Comparison of ENCODE assay signal across 9 cellular contexts in the genomic region with DNA sequence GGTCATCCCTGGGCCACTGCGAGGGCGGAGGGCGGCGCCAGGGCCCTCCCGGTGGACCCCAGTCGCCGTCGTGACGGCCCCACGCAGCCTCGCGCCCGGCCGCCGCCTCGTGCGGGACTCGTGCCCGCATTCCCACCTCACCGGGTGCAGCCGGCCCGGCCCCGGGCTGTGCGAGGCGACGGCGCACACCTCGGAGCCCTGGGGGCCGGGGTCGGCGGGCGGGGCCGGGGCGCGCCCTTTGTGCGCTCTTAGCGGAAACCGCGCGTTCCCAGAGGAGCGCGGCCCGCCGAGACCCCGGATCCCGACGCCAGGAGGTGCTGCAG.
A peak's percentile ranks its signal among the peaks of the same experiment; 100 is the strongest.
DNase-seq lines count a peak whose midpoint lies in the region; ATAC-seq and TF ChIP-seq lines count a peak whose summit lies in the region.
"Had no signal": no experiment of that assay in that cellular context is flagged by ENCODE, and none has a peak within 500 bp of the region (broad histone marks: within the 10 kb centered on the region; RNA-seq: fewer than 3 reads in every experiment).

No MANE protein-coding gene starts in this region.

- ATAC-seq in HG03565 (IDR thresholded peaks at IDR 0.05; ENCODE audit: unreplicated experiment) = no peak

- peaks cover 0 to 71% (median 59%) of the 10 kb centered on the region in 11 experiments; a peak in 19 of 22 replicates for H4K20me1 ChIP-seq in BLaER1 treated with 17β-estradiol and CSF1 and Interleukin-3, amounts not matched to agents 10 nM and 100 nM

- peaks cover 0 to 5% (median 0%) of the 10 kb centered on the region in 11 experiments; a peak in 1 of 22 replicates for H3K36me3 ChIP-seq in BLaER1 treated with 17β-estradiol and CSF1 and Interleukin-3, amounts not matched to agents 10 nM and 100 nM
- no peaks in the 10 kb centered on the region for H3K36me3 ChIP-seq in parathyroid adenoma (ENCODE audit: control insufficient read depth, insufficient read depth, low read length)

- no peak overlapping the region for H2AFZ ChIP-seq in parathyroid adenoma

- H3K27me3 ChIP-seq in BLaER1 treated with 17β-estradiol and CSF1 and Interleukin-3, amounts not matched to agents 10 nM and 100 nM = peaks cover 89 to 100% (median 96%) of the 10 kb centered on the region in 11 experiments
- peaks cover 7% of the 10 kb centered on the region for H3K27me3 ChIP-seq in parathyroid adenoma (ENCODE audit: control insufficient read depth, insufficient read depth, low read length)

- no peak for DNase-seq in LNCaP clone FGC (ENCODE audit: low read depth)
- no peak for DNase-seq in epithelial cell of esophagus (ENCODE audit: low read depth)
- no peak for DNase-seq in D341Med (ENCODE audit: low spot score)
- DNase-seq in COLO829 (ENCODE audit: low spot score) = no peak
- no peak for DNase-seq in CD1c-positive myeloid dendritic cell (ENCODE audit: extremely low spot score)
- DNase-seq: T-helper 9 cell had no signal

- H3K27ac ChIP-seq in BLaER1 treated with 17β-estradiol and CSF1 and Interleukin-3, amounts not matched to agents 10 nM and 100 nM = no peak overlapping the region
- H3K27ac ChIP-seq in parathyroid adenoma = no peak overlapping the region

- H3K79me2 ChIP-seq in parathyroid adenoma = no peaks in the 10 kb centered on the region

- H3K4me2 ChIP-seq in BLaER1 treated with 17β-estradiol and CSF1 and Interleukin-3, amounts not matched to agents 10 nM and 100 nM = peak overlapping the region; percentile 89 to 95 (median 94)
- H3K4me2 ChIP-seq in parathyroid adenoma (ENCODE audit: low read length) = peak overlapping the region; percentile 90

- H3K9me3 ChIP-seq in BLaER1 treated with 17β-estradiol and CSF1 and Interleukin-3, amounts not matched to agents 10 nM and 100 nM (replicated peaks in 1 of 11) = peaks cover 14 to 18% (median 15%) of the 10 kb centered on the region in 11 experiments
- no peaks in the 10 kb centered on the region for H3K9me3 ChIP-seq in parathyroid adenoma (ENCODE audit: control insufficient read depth, low read length)

- peaks cover 30 to 62% (median 38%) of the 10 kb centered on the region in 10 experiments for H3K4me1 ChIP-seq in BLaER1 treated with 17β-estradiol and CSF1 and Interleukin-3, amounts not matched to agents 10 nM and 100 nM
- H3K4me1 ChIP-seq in parathyroid adenoma = peaks cover 10% of the 10 kb centered on the region

- peak overlapping the region in 4 of 11 experiments; percentile 21 to 47 (median 30); a peak in 4 of 22 replicates for H3K9ac ChIP-seq in BLaER1 treated with 17β-estradiol and CSF1 and Interleukin-3, amounts not matched to agents 10 nM and 100 nM
- no peak overlapping the region for H3K9ac ChIP-seq in parathyroid adenoma

- TF ChIP-seq CTCF in LNCaP clone FGC (IDR thresholded peaks at IDR 0.05; ENCODE audit: control insufficient read depth, extremely low read depth, insufficient read depth) = no peak
- TF ChIP-seq CTCF in epithelial cell of esophagus (IDR thresholded peaks at IDR 0.05; ENCODE audit: insufficient read depth, low read depth, low read length, missing control alignments) = no peak
- TF ChIP-seq CTCF in parathyroid adenoma (IDR thresholded peaks at IDR 0.05) = no peak

- H3K4me3 ChIP-seq in BLaER1 treated with 17β-estradiol and CSF1 and Interleukin-3, amounts not matched to agents 10 nM and 100 nM = peak overlapping the region; percentile 43 to 71 (median 58)
- H3K4me3 ChIP-seq in LNCaP clone FGC (ENCODE audit: low read depth, low read length) (peak overlapping the region; percentile 49; the same call in 1 of the 2 replicates), epithelial cell of esophagus (ENCODE audit: low read length) (peak overlapping the region; percentile 40), parathyroid adenoma (ENCODE audit: low read depth, low read length) (peak overlapping the region; percentile 49)
